8 cellular contexts compared by ENCODE assay signal in the genomic region with DNA sequence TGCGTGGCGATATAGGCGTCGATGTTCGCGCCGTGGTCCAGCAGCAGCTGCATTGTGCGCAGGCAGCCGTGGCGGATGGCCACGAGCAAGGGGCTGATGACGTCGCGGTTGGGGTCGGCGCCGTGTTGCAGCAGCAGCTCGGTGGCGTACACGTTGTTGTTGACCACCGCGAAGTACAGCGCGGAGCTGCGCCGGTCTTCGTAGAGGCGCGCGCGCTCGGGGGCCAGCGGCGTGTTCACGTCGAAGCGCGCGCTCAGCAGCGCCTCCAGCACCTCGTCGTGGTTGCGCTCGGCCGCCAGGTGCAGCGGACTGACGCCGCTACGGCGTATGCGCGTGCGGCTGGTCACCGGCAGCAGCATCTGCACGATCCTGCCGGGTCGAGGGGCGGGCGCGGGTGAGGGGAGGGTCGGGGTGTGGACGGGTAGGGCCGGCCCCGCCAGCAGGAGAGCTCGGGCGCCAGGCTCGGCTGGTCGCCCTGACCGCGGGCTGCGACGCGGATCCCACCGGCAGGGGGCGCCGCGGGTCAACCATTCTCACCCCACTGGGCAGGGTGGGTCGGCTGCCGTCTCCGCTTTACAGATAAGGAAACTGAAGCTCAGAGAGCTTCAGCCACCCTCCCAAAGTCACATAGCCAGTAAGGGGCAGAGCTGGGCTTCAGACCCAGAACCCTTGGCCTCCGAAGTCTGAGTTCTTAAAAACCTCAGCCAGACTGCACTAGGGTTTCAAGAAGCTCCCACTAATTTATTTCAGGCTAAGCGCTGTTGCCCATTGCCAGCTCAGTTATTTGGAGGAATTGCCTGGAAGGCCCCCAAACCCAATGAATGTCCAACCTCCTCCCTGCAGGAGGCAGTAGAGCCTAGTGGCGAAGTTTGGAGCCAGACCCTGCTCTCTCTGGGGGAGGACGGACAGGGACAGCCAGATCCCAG. TPM values are rescaled to one million over a fixed set of nuclear protein-coding genes. Genes with fewer than 3 reads are reported as not detected.
DNase-seq lines count a peak whose midpoint lies in the region; ATAC-seq and TF ChIP-seq lines count a peak whose summit lies in the region.

No MANE protein-coding gene starts in this region.

- TF ChIP-seq CTCF in GM13976 (IDR thresholded peaks at IDR 0.05; ENCODE audit: borderline replicate concordance, control extremely low read depth, extremely low read depth, insufficient read depth, missing control alignments): peak; percentile 86
- peak; percentile 57 for TF ChIP-seq CTCF in lung (IDR thresholded peaks at IDR 0.05; ENCODE audit: control extremely low read depth, extremely low read depth)

- in situ Hi-C loops in GM13976 (cut with MboI; ENCODE audit: low sequenced_read_pairs, unreplicated experiment): loop anchor here (5.0 to 10.0 kb wide), 2 partner anchors 68 to 185 kb away; partner anchors contain the start of gene IFI27L2

- peaks cover 8% of the 10 kb centered on the region for H3K4me1 ChIP-seq in ectodermal cell (ENCODE audit: control insufficient read depth, insufficient read depth, low read length)
- peaks cover 0 to 5% of the 10 kb centered on the region in 2 donors for H3K4me1 ChIP-seq in lung (ENCODE audit: control insufficient read depth in 2 of 2, insufficient read depth in 2 of 2, low read length in 2 of 2)

- H3K27me3 ChIP-seq in ectodermal cell (ENCODE audit: control insufficient read depth, insufficient read depth, low read length, poor library complexity, severe bottlenecking): peaks cover 20% of the 10 kb centered on the region
- H3K27me3 ChIP-seq in lung (ENCODE audit: control insufficient read depth, insufficient read depth): no peaks in the 10 kb centered on the region

- no peak overlapping the region for H3K27ac ChIP-seq in ectodermal cell (ENCODE audit: insufficient read depth, low read depth, low read length, poor library complexity, severe bottlenecking)
- H3K27ac ChIP-seq in lung (ENCODE audit: low read depth in 1 of 2, low read length in 1 of 2): peak overlapping the region in 1 of 2 donors; percentile 22

- H3K4me3 ChIP-seq in ectodermal cell (ENCODE audit: insufficient read depth, low read depth, low read length) (peak overlapping the region; percentile 28), lung (peak overlapping the region; percentile 7)

- H3K36me3 ChIP-seq in ectodermal cell (ENCODE audit: control insufficient read depth, insufficient read depth, low read length): no peaks in the 10 kb centered on the region
- H3K36me3 ChIP-seq in lung (ENCODE audit: control insufficient read depth in 2 of 2, insufficient read depth in 2 of 2, low read length in 2 of 2): no peaks in the 10 kb centered on the region

- DNase-seq in GM13976 (ENCODE audit: low spot score): peak; percentile 93
- peak; percentile 72 for DNase-seq in NCI-H1694 (lab: John Stamatoyannopoulos, UW)
- DNase-seq in activated CD4-positive, alpha-beta T cell treated with anti-CD3 and anti-CD28 coated beads, Interleukin-2, amount 50 U/mL, for 48 hours: peak; percentile 94 to 96
- peak; percentile 79 for DNase-seq in lung (ENCODE audit: low spot score)
- peak; percentile 81 for DNase-seq in stimulated activated CD8-positive, alpha-beta memory T cell treated with anti-CD3 and anti-CD28 coated beads, Interleukin-12 subunit alpha, Interleukin-12 subunit beta, amount 100 ng/mL, for 4 hours (ENCODE audit: low read depth)
- DNase-seq in KG1 (lab: John Stamatoyannopoulos, UW): no peak

- peak; percentile 84 for ATAC-seq in HG02588 (IDR thresholded peaks at IDR 0.05; ENCODE audit: unreplicated experiment)
- ATAC-seq in lung (ENCODE audit: insufficient read depth, low FRiP score): peak; percentile 92

- no peaks in the 10 kb centered on the region for H3K9me3 ChIP-seq in ectodermal cell (ENCODE audit: control insufficient read depth, low read length)
- H3K9me3 ChIP-seq in lung (ENCODE audit: control insufficient read depth in 2 of 2, insufficient read depth in 1 of 2, low read length in 1 of 2): peaks cover 0 to 9% of the 10 kb centered on the region in 2 donors

- WGBS in ectodermal cell, 2 experiments: 13 to 14% methylated on average over 84 of the region's 84 CpGs
- 7 to 8% methylated on average over 81 to 84 of the region's 84 CpGs for WGBS in lung, 2 donors

RNA-seq across cellular contexts. Expression of gene FAM181A, which starts 12.4 kb away (rescaled TPM):
- polyA plus RNA-seq in ectodermal cell (2013, experiment 1 of 4): 1.9 TPM
- polyA plus RNA-seq in ectodermal cell (2013, experiment 2 of 4): 2.0 TPM
- polyA plus RNA-seq in ectodermal cell (2013, experiment 3 of 4): 5.4 TPM
- polyA plus RNA-seq in ectodermal cell (2013, experiment 4 of 4): 5.3 TPM
- total RNA-seq in lung: 1 to 10 TPM; 3.2 to 4.0 TPM
- 1 to 10 TPM; 1.9 to 3.4 TPM for polyA plus RNA-seq in lung

RNA-seq across cellular contexts. Expression of gene ASB2, which starts 36.8 kb away (rescaled TPM):
- polyA plus RNA-seq in ectodermal cell (2013, experiment 1 of 4): 0.81 TPM
- 0.59 TPM for polyA plus RNA-seq in ectodermal cell (2013, experiment 2 of 4)
- 0.37 TPM for polyA plus RNA-seq in ectodermal cell (2013, experiment 3 of 4)
- polyA plus RNA-seq in ectodermal cell (2013, experiment 4 of 4): 0.77 TPM
- 1 to 10 TPM; 2.3 to 3.7 TPM for total RNA-seq in lung
- 1 to 10 TPM; 1.8 to 2.9 TPM for polyA plus RNA-seq in lung

RNA-seq across cellular contexts. Expression of gene CCDC197, which starts 57.5 kb away (rescaled TPM):
- not detected for polyA plus RNA-seq in ectodermal cell (2013, experiment 1 of 4)
- not detected for polyA plus RNA-seq in ectodermal cell (2013, experiment 2 of 4)
- polyA plus RNA-seq in ectodermal cell (2013, experiment 3 of 4): not detected
- not detected for polyA plus RNA-seq in ectodermal cell (2013, experiment 4 of 4)
- total RNA-seq in lung: not detected
- polyA plus RNA-seq in lung: not detected
